Comparison of ENCODE assay signal across 2 cellular contexts in the genomic region with DNA sequence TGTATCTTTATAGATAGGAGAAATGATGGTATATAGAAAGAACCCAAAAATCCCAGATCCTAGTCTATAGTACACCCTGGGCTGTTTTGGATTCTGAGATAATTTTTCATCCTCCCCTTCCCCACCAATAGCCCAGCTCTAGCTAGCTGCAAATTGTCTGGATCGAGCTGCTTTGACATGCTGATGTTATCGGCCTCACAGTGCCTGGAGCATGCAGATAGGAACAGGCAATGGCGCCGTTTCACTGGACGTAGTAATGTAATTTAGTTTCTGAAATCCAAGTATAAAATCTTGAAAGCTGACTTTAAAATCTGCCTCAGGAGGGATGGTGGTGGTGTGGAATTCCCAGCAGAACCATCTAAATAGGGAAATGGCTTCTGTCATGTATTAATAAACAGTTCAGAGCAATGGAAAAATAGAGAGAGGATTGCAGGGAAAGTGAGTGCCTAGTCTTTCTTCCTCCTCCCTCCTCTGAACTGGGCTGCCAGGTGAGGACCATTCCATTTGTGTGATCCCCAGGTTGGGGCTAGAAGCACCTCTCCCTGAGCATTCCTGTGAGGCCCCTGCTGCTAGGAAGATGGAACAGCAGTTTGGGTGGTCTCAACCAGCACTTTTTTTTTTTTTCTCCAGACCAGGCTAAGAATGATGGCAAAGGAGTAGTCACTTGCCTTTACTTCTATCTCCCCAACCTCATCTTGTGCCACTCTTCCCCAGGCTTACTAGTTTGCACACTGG.
TF ChIP-seq lines count a peak whose summit lies in the region.

No MANE protein-coding gene starts in this region.

TF ChIP-seq in SK-N-SH treated with all-trans-retinoic acid at 6 μM for 48 hours, 23 proteins besides CTCF, POLR2A, EP300 and RAD21 (continues in another document):
- TF ChIP-seq RARB (CRISPR knock-in tag; IDR thresholded peaks at IDR 0.05) (no peak), ESRRG (CRISPR knock-in tag; IDR thresholded peaks at IDR 0.05) (0 out of 2 replicates have a peak, but pooled peaks have one; percentile 48), TOX (CRISPR knock-in tag; IDR thresholded peaks at IDR 0.05; ENCODE audit: borderline replicate concordance) (no peak), ZNF565 (CRISPR knock-in tag; conservative IDR thresholded peaks at IDR 0.05; ENCODE audit: low read depth) (no peak), BACH2 (CRISPR knock-in tag; IDR thresholded peaks at IDR 0.05; ENCODE audit: borderline replicate concordance) (no peak), CSDC2 (CRISPR knock-in tag; IDR thresholded peaks at IDR 0.05) (no peak), ISL1 (CRISPR knock-in tag; IDR thresholded peaks at IDR 0.05) (peak; percentile 45; the same call in 1 of the 2 replicates), SNAI2 (CRISPR knock-in tag; IDR thresholded peaks at IDR 0.05) (no peak), ZNF8 (CRISPR knock-in tag; IDR thresholded peaks at IDR 0.05) (no peak), ZC3H10 (CRISPR knock-in tag; IDR thresholded peaks at IDR 0.05) (no peak), GLIS3 (CRISPR knock-in tag; IDR thresholded peaks at IDR 0.05) (no peak), ARNTL (CRISPR knock-in tag; IDR thresholded peaks at IDR 0.05; ENCODE audit: borderline replicate concordance, low read depth) (no peak), PPARA (CRISPR knock-in tag; IDR thresholded peaks at IDR 0.05; ENCODE audit: borderline replicate concordance) (no peak), TCF4 (CRISPR knock-in tag; IDR thresholded peaks at IDR 0.05; ENCODE audit: borderline replicate concordance) (peak; percentile 84; the same call in 1 of the 2 replicates), ZNF70 (CRISPR knock-in tag; IDR thresholded peaks at IDR 0.05) (peak; percentile 26; the same call in 1 of the 2 replicates), ZFP30 (CRISPR knock-in tag; IDR thresholded peaks at IDR 0.05) (no peak), ZFP3 (CRISPR knock-in tag; IDR thresholded peaks at IDR 0.05) (no peak)
- TF ChIP-seq, protein P1, sequence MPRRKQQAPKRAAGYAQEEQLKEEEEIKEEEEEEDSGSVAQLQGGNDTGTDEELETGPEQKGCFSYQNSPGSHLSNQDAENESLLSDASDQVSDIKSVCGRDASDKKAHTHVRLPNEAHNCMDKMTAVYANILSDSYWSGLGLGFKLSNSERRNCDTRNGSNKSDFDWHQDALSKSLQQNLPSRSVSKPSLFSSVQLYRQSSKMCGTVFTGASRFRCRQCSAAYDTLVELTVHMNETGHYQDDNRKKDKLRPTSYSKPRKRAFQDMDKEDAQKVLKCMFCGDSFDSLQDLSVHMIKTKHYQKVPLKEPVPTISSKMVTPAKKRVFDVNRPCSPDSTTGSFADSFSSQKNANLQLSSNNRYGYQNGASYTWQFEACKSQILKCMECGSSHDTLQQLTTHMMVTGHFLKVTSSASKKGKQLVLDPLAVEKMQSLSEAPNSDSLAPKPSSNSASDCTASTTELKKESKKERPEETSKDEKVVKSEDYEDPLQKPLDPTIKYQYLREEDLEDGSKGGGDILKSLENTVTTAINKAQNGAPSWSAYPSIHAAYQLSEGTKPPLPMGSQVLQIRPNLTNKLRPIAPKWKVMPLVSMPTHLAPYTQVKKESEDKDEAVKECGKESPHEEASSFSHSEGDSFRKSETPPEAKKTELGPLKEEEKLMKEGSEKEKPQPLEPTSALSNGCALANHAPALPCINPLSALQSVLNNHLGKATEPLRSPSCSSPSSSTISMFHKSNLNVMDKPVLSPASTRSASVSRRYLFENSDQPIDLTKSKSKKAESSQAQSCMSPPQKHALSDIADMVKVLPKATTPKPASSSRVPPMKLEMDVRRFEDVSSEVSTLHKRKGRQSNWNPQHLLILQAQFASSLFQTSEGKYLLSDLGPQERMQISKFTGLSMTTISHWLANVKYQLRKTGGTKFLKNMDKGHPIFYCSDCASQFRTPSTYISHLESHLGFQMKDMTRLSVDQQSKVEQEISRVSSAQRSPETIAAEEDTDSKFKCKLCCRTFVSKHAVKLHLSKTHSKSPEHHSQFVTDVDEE (CRISPR knock-in tag; IDR thresholded peaks at IDR 0.05), result peak; percentile 93
- TF ChIP-seq, protein P2, sequence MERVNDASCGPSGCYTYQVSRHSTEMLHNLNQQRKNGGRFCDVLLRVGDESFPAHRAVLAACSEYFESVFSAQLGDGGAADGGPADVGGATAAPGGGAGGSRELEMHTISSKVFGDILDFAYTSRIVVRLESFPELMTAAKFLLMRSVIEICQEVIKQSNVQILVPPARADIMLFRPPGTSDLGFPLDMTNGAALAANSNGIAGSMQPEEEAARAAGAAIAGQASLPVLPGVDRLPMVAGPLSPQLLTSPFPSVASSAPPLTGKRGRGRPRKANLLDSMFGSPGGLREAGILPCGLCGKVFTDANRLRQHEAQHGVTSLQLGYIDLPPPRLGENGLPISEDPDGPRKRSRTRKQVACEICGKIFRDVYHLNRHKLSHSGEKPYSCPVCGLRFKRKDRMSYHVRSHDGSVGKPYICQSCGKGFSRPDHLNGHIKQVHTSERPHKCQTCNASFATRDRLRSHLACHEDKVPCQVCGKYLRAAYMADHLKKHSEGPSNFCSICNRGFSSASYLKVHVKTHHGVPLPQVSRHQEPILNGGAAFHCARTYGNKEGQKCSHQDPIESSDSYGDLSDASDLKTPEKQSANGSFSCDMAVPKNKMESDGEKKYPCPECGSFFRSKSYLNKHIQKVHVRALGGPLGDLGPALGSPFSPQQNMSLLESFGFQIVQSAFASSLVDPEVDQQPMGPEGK (CRISPR knock-in tag; IDR thresholded peaks at IDR 0.05; ENCODE audit: borderline replicate concordance), result no peak
- TF ChIP-seq, protein P3, sequence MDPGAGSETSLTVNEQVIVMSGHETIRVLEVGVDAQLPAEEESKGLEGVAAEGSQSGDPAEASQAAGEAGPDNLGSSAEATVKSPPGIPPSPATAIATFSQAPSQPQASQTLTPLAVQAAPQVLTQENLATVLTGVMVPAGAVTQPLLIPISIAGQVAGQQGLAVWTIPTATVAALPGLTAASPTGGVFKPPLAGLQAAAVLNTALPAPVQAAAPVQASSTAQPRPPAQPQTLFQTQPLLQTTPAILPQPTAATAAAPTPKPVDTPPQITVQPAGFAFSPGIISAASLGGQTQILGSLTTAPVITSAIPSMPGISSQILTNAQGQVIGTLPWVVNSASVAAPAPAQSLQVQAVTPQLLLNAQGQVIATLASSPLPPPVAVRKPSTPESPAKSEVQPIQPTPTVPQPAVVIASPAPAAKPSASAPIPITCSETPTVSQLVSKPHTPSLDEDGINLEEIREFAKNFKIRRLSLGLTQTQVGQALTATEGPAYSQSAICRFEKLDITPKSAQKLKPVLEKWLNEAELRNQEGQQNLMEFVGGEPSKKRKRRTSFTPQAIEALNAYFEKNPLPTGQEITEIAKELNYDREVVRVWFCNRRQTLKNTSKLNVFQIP (CRISPR knock-in tag; IDR thresholded peaks at IDR 0.05; ENCODE audit: borderline replicate concordance, low read depth), result no peak
- TF ChIP-seq, protein P4, sequence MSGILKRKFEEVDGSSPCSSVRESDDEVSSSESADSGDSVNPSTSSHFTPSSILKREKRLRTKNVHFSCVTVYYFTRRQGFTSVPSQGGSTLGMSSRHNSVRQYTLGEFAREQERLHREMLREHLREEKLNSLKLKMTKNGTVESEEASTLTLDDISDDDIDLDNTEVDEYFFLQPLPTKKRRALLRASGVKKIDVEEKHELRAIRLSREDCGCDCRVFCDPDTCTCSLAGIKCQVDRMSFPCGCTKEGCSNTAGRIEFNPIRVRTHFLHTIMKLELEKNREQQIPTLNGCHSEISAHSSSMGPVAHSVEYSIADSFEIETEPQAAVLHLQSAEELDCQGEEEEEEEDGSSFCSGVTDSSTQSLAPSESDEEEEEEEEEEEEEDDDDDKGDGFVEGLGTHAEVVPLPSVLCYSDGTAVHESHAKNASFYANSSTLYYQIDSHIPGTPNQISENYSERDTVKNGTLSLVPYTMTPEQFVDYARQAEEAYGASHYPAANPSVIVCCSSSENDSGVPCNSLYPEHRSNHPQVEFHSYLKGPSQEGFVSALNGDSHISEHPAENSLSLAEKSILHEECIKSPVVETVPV (CRISPR knock-in tag; IDR thresholded peaks at IDR 0.05), result 0 out of 2 replicates have a peak, but pooled peaks have one; percentile 37

TF ChIP-seq in H1, 55 proteins besides CTCF, POLR2A, EP300 and RAD21:
- TF ChIP-seq TEAD4 (IDR thresholded peaks at IDR 0.05; ENCODE audit: low read depth, low read length), result peak; percentile 61; the same call in 1 of the 2 replicates
- TF ChIP-seq HDAC6 (IDR thresholded peaks at IDR 0.05; ENCODE audit: low read depth, low read length), result no peak
